ENCODE assay signal across 9 cellular contexts in genomic region chr10:19133992-19134391, GRCh38.
"Had no signal": no experiment of that assay in that cellular context is flagged by ENCODE, and none has a peak within 500 bp of the region (broad histone marks: within the 10 kb centered on the region; RNA-seq: fewer than 3 reads in every experiment).

No MANE protein-coding gene starts in this region.

- H3K36me3 Mint-ChIP-seq: IgD-negative memory B cell had no signal

- H3K4me3 Mint-ChIP-seq: HFFc6, IgD-negative memory B cell had no signal

- H3K27ac ChIP-seq: HL-60, KMS-11 had no signal

- H3K4me1 Mint-ChIP-seq: IgD-negative memory B cell had no signal

- H3K4me1 ChIP-seq: HAP-1 had no signal

- H3K36me3 ChIP-seq: HAP-1 had no signal

- ATAC-seq: HCT116, HepG2 had no signal

- DNase-seq: GOT3, HFFc6, KBM-7 had no signal

- H3K4me3 ChIP-seq: HAP-1 had no signal

- H3K4me2 ChIP-seq: KMS-11 had no signal

- H3K9me3 ChIP-seq: HAP-1 had no signal

- H3K9ac ChIP-seq: KMS-11 had no signal

- H3K27me3 Mint-ChIP-seq: IgD-negative memory B cell had no signal

- H3K27ac Mint-ChIP-seq: HFFc6, IgD-negative memory B cell had no signal
